Comparison of ENCODE assay signal across 15 cellular contexts in genomic region chr9:94780516-94780950, GRCh38. TPM values are rescaled to one million over a fixed set of nuclear protein-coding genes. Genes with fewer than 3 reads are reported as not detected.
A peak's percentile ranks its signal among the peaks of the same experiment; 100 is the strongest.
DNase-seq lines count a peak whose midpoint lies in the region; ATAC-seq and TF ChIP-seq lines count a peak whose summit lies in the region.
"Had no signal": no experiment of that assay in that cellular context is flagged by ENCODE, and none has a peak within 500 bp of the region (broad histone marks: within the 10 kb centered on the region; RNA-seq: fewer than 3 reads in every experiment).

No MANE protein-coding gene starts in this region.

- H3K27ac ChIP-seq in VCaP: peak overlapping the region; percentile 46
- no peak overlapping the region for H3K27ac ChIP-seq in upper lobe of right lung
- H3K27ac ChIP-seq: right lobe of liver had no signal

- TF ChIP-seq CTCF in VCaP (conservative IDR thresholded peaks at IDR 0.05) (no peak), upper lobe of right lung (IDR thresholded peaks at IDR 0.05) (no peak)

- H3K4me1 Mint-ChIP-seq in activated CD4-positive, alpha-beta T cell treated with anti-CD3 and anti-CD28 coated beads, Interleukin-2, amount 10 ng/mL, durations not matched to agents 24 days and 14 days: peaks cover 8% of the 10 kb centered on the region

- H3K36me3 Mint-ChIP-seq in activated CD4-positive, alpha-beta T cell treated with anti-CD3 and anti-CD28 coated beads, Interleukin-2, amount 10 ng/mL, durations not matched to agents 24 days and 14 days (ENCODE audit: low read depth): no peaks in the 10 kb centered on the region
- H3K36me3 Mint-ChIP-seq: memory B cell had no signal

- no peak overlapping the region for H3K4me3 Mint-ChIP-seq in activated CD4-positive, alpha-beta T cell treated with anti-CD3 and anti-CD28 coated beads, Interleukin-2, amount 10 ng/mL, durations not matched to agents 24 days and 14 days
- H3K4me3 Mint-ChIP-seq: dendritic cell treated with granulocyte-macrophage colony-stimulating factor and Interleukin-4, amounts not matched to agents 40 ng/mL and 50 ng/mL, for 4 days; memory B cell had no signal

- DNase-seq in activated CD4-positive, alpha-beta T cell treated with anti-CD3 and anti-CD28 coated beads, Interleukin-2, amount 50 U/mL, for 48 hours: peak; percentile 26 to 52
- no peak for DNase-seq in activated CD4-positive, alpha-beta T cell treated with anti-CD3 and anti-CD28 coated beads, Interleukin-2, amount 10 ng/mL, durations not matched to agents 24 days and 14 days
- DNase-seq in cardiac septum (ENCODE audit: low spot score): peak; percentile 84
- DNase-seq in stimulated activated CD4-positive, alpha-beta T cell treated with anti-CD3 and anti-CD28 coated beads, Interleukin-4, amount 100 ng/mL, for 24 hours: peak; percentile 20
- no peak for DNase-seq in upper lobe of right lung
- DNase-seq in NCI-H1092 treated with DMSO at 0.1 percent for 48 hours (lab: John Stamatoyannopoulos, UW): no peak
- DNase-seq: glutamatergic neuron; NCI-H1694 treated with DMSO at 0.1 percent for 48 hours; NK-92 treated with Interleukin-12 subunit alpha and Interleukin-12 subunit beta, amount 100 ng/mL, for 24 hours; right lobe of liver had no signal

- no peak overlapping the region for H3K4me3 ChIP-seq in upper lobe of right lung
- H3K4me3 ChIP-seq: right lobe of liver had no signal

- no peaks in the 10 kb centered on the region for H3K36me3 ChIP-seq in upper lobe of right lung
- H3K36me3 ChIP-seq: right lobe of liver had no signal

- H3K27ac Mint-ChIP-seq in activated CD4-positive, alpha-beta T cell treated with anti-CD3 and anti-CD28 coated beads, Interleukin-2, amount 10 ng/mL, durations not matched to agents 24 days and 14 days: no peak overlapping the region
- H3K27ac Mint-ChIP-seq: activated T-helper 2 cell treated with anti-CD3 and anti-CD28 coated beads, Interferon-gamma antibody, Interleukin-2, Interleukin-4, amounts not matched to agents 10 μg/mL and 5 μg/mL and 100 μg/mL, durations not matched to agents 14 hours and 24 hours and 36 hours; dendritic cell treated with granulocyte-macrophage colony-stimulating factor and Interleukin-4, amounts not matched to agents 40 ng/mL and 50 ng/mL, for 4 days; memory B cell had no signal

- ATAC-seq in upper lobe of right lung (no peak), GM19351 (IDR thresholded peaks at IDR 0.05; ENCODE audit: unreplicated experiment) (no peak)
- ATAC-seq: right lobe of liver had no signal

- no peaks in the 10 kb centered on the region for H3K9me3 ChIP-seq in upper lobe of right lung
- H3K9me3 ChIP-seq: right lobe of liver had no signal

- no peaks in the 10 kb centered on the region for H3K27me3 ChIP-seq in upper lobe of right lung
- H3K27me3 ChIP-seq: right lobe of liver had no signal

- peaks cover 7% of the 10 kb centered on the region for H3K4me1 ChIP-seq in upper lobe of right lung

- H3K27me3 Mint-ChIP-seq in activated CD4-positive, alpha-beta T cell treated with anti-CD3 and anti-CD28 coated beads, Interleukin-2, amount 10 ng/mL, durations not matched to agents 24 days and 14 days: no peaks in the 10 kb centered on the region
- H3K27me3 Mint-ChIP-seq: dendritic cell treated with granulocyte-macrophage colony-stimulating factor and Interleukin-4, amounts not matched to agents 40 ng/mL and 50 ng/mL, for 4 days; memory B cell had no signal

- intact Hi-C loops in activated CD4-positive, alpha-beta T cell treated with anti-CD3 and anti-CD28 coated beads, Interleukin-2, amount 10 ng/mL, durations not matched to agents 24 days and 14 days (cut with micrococcal nuclease): loop anchor here (5.0 kb wide), 2 partner anchors 98 to 227 kb away; no protein-coding TSS in a partner anchor
- intact Hi-C loops in cardiac septum (cut with DNase I): loop anchor here (2.0 to 5.0 kb wide), 5 partner anchors 90 to 327 kb away; no protein-coding TSS in a partner anchor
- intact Hi-C loops in upper lobe of right lung (cut with DNase I): loop anchor here (10.0 kb wide), 1 partner anchor 344 kb away; no protein-coding TSS in a partner anchor

- H3K9me3 Mint-ChIP-seq in activated CD4-positive, alpha-beta T cell treated with anti-CD3 and anti-CD28 coated beads, Interleukin-2, amount 10 ng/mL, durations not matched to agents 24 days and 14 days: no peaks in the 10 kb centered on the region
- H3K9me3 Mint-ChIP-seq: activated T-helper 2 cell treated with anti-CD3 and anti-CD28 coated beads, Interferon-gamma antibody, Interleukin-2, Interleukin-4, amounts not matched to agents 10 μg/mL and 5 μg/mL and 100 μg/mL, durations not matched to agents 14 hours and 24 hours and 36 hours; dendritic cell treated with granulocyte-macrophage colony-stimulating factor and Interleukin-4, amounts not matched to agents 40 ng/mL and 50 ng/mL, for 4 days; memory B cell had no signal

RNA-seq across cellular contexts. Expression of gene AOPEP, which starts 54.0 kb away (rescaled TPM):
- 17.9 and 20.7 TPM in 2 replicates for total RNA-seq in activated CD4-positive, alpha-beta T cell treated with anti-CD3 and anti-CD28 coated beads, Interleukin-2, amount 10 ng/mL, durations not matched to agents 24 days and 14 days
- total RNA-seq in cardiac septum (260 TPM), upper lobe of right lung (79.7 TPM)

Comparison
In these comparisons a context has a peak if more than half of its experiments do, and no peak if none do; other contexts are left out.
1. DNase-seq: peak in activated CD4-positive, alpha-beta T cell treated with anti-CD3 and anti-CD28 coated beads, Interleukin-2, amount 50 U/mL, for 48 hours (2 of 2), cardiac septum (single experiment) and stimulated activated CD4-positive, alpha-beta T cell treated with anti-CD3 and anti-CD28 coated beads, Interleukin-4, amount 100 ng/mL, for 24 hours (single experiment); none in activated CD4-positive, alpha-beta T cell treated with anti-CD3 and anti-CD28 coated beads, Interleukin-2, amount 10 ng/mL, durations not matched to agents 24 days and 14 days (single experiment), upper lobe of right lung (single experiment) and NCI-H1092 treated with DMSO at 0.1 percent for 48 hours (single experiment).